Comparison of ENCODE assay signal across 28 cellular contexts in the genomic region with DNA sequence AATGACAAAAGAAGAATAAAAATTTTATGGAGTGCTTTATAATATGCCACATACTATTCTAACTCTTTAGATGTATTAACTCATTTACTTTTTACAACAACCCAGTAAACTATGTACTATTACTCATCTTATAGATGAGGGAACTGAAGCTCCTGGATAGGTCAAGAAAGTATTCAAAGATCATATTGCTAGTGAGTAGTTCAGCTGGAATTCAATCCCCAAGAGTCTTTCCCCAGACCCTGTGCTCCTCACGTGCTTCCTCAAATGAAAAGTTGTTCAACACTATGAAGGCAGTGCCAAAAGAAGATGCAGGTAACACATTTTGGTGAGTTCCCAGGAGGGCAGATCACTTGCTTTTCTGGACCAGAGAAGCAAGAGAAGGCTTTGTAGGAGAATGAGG. TPM values are rescaled to one million over a fixed set of nuclear protein-coding genes. Genes with fewer than 3 reads are reported as not detected.
DNase-seq lines count a peak whose midpoint lies in the region; TF ChIP-seq lines count a peak whose summit lies in the region.
"Had no signal": no experiment of that assay in that cellular context is flagged by ENCODE, and none has a peak within 500 bp of the region (broad histone marks: within the 10 kb centered on the region; RNA-seq: fewer than 3 reads in every experiment).

No MANE protein-coding gene starts in this region.

- H3K9me3 ChIP-seq in mammary epithelial cell (replicated peaks; ENCODE audit: insufficient read depth, low read length): no peaks in the 10 kb centered on the region
- H3K9me3 ChIP-seq: heart left ventricle, left ventricle myocardium inferior, sigmoid colon, thoracic aorta had no signal

- no peak overlapping the region for H3K4me3 Mint-ChIP-seq in activated naive CD4-positive, alpha-beta T cell treated with anti-CD3 and anti-CD28 coated beads for 36 hours
- H3K4me3 Mint-ChIP-seq: activated naive CD8-positive, alpha-beta T cell treated with anti-CD3 and anti-CD28 coated beads for 36 hours; CD8-positive, alpha-beta T cell; natural killer cell treated with Interleukin-12 subunit alpha and Interleukin-12 subunit beta and Interleukin-15 and Interleukin-18, amount 100 ng/mL, for 72 hours; stimulated activated memory B cell treated with anti-CD40 and anti-IgM and Interleukin-4, amounts not matched to agents 10 μg/mL and 1 μg/mL and 100 μg/mL, for 72 hours; T-cell had no signal

- no peaks in the 10 kb centered on the region for H4K20me1 ChIP-seq in mammary epithelial cell (ENCODE audit: insufficient read depth, low read length)

- peaks cover 9% of the 10 kb centered on the region for H3K4me1 ChIP-seq in mammary epithelial cell (ENCODE audit: insufficient read depth, low read length)

- CTCF ChIA-PET in mammary epithelial cell (lab: Charles Lee; ENCODE audit: low non-redundant PET): interaction anchor here (0.6 kb wide), 1 partner anchor 11 kb away, joined by 6 read pairs; no protein-coding TSS in a partner anchor
- CTCF ChIA-PET in activated naive CD4-positive, alpha-beta T cell treated with anti-CD3 and anti-CD28 coated beads for 36 hours (lab: Charles Lee): interaction anchor here (0.8 to 1.7 kb wide), 2 partner anchors 11 to 14 kb away, joined by 3 to 7 read pairs; no protein-coding TSS in a partner anchor

- no peak overlapping the region for H3K27ac ChIP-seq in mammary epithelial cell (ENCODE audit: insufficient read depth, low read depth, low read length)
- H3K27ac ChIP-seq: heart left ventricle, left ventricle myocardium inferior, sigmoid colon, thoracic aorta had no signal

- H3K27ac Mint-ChIP-seq in activated naive CD4-positive, alpha-beta T cell treated with anti-CD3 and anti-CD28 coated beads for 36 hours: no peak overlapping the region
- H3K27ac Mint-ChIP-seq: activated naive CD8-positive, alpha-beta T cell treated with anti-CD3 and anti-CD28 coated beads for 36 hours; CD8-positive, alpha-beta T cell; natural killer cell treated with Interleukin-12 subunit alpha and Interleukin-12 subunit beta and Interleukin-15 and Interleukin-18, amount 100 ng/mL, for 72 hours; stimulated activated memory B cell treated with anti-CD40 and anti-IgM and Interleukin-4, amounts not matched to agents 10 μg/mL and 1 μg/mL and 100 μg/mL, for 72 hours; T-cell had no signal

- dilution Hi-C loops in mammary epithelial cell (cut with HindIII; ENCODE audit: low sequenced_read_pairs): no loop called here

- no peak overlapping the region for H3K4me3 ChIP-seq in mammary epithelial cell (replicated peaks in 1 of 3; ENCODE audit: insufficient read depth in 1 of 3, low read depth in 2 of 3, low read length in 3 of 3)
- H3K4me3 ChIP-seq: heart left ventricle, left ventricle myocardium inferior, sigmoid colon, thoracic aorta had no signal

- no peaks in the 10 kb centered on the region for H3K9me3 Mint-ChIP-seq in activated naive CD4-positive, alpha-beta T cell treated with anti-CD3 and anti-CD28 coated beads for 36 hours
- H3K9me3 Mint-ChIP-seq: activated naive CD8-positive, alpha-beta T cell treated with anti-CD3 and anti-CD28 coated beads for 36 hours; CD8-positive, alpha-beta T cell; natural killer cell treated with Interleukin-12 subunit alpha and Interleukin-12 subunit beta and Interleukin-15 and Interleukin-18, amount 100 ng/mL, for 72 hours; stimulated activated memory B cell treated with anti-CD40 and anti-IgM and Interleukin-4, amounts not matched to agents 10 μg/mL and 1 μg/mL and 100 μg/mL, for 72 hours; T-cell had no signal

- no peaks in the 10 kb centered on the region for H3K4me1 Mint-ChIP-seq in activated naive CD4-positive, alpha-beta T cell treated with anti-CD3 and anti-CD28 coated beads for 36 hours (ENCODE audit: low read depth)
- H3K4me1 Mint-ChIP-seq: stimulated activated memory B cell treated with anti-CD40 and anti-IgM and Interleukin-4, amounts not matched to agents 10 μg/mL and 1 μg/mL and 100 μg/mL, for 72 hours; T-cell had no signal

- H3K27me3 ChIP-seq in mammary epithelial cell (ENCODE audit: insufficient read depth, low read length): no peaks in the 10 kb centered on the region
- H3K27me3 ChIP-seq: sigmoid colon had no signal

- TF ChIP-seq CTCF in mammary epithelial cell (conservative IDR thresholded peaks at IDR 0.05 in 1 of 2, IDR thresholded peaks at IDR 0.05 in 1 of 2; ENCODE audit: extremely low read depth in 1 of 2, insufficient read depth in 1 of 2, low read depth in 1 of 2, low read length in 2 of 2): no peak
- TF ChIP-seq CTCF in GM13977 (IDR thresholded peaks at IDR 0.05; ENCODE audit: extremely low read depth, insufficient read depth, missing control alignments): no peak

- no peak overlapping the region for H3K9ac ChIP-seq in mammary epithelial cell (ENCODE audit: insufficient read depth, low read length)

- in situ Hi-C loops in mammary epithelial cell (cut with MboI; ENCODE audit: low sequenced_read_pairs in 2 of 2): no loop called here
- in situ Hi-C loops in GM13977 (cut with MboI; ENCODE audit: low pct_unique_long_range_greater_than_20kb, low sequenced_read_pairs, unreplicated experiment): no loop called here

- H3K36me3 ChIP-seq in mammary epithelial cell (ENCODE audit: insufficient read depth, low read length): no peaks in the 10 kb centered on the region
- H3K36me3 ChIP-seq: heart left ventricle, left ventricle myocardium inferior, sigmoid colon, thoracic aorta had no signal

- no peaks in the 10 kb centered on the region for H3K79me2 ChIP-seq in mammary epithelial cell (ENCODE audit: insufficient read depth, low read length)

- peaks cover 17% of the 10 kb centered on the region for H3K27me3 Mint-ChIP-seq in activated naive CD4-positive, alpha-beta T cell treated with anti-CD3 and anti-CD28 coated beads for 36 hours (ENCODE audit: low read depth)

- DNase-seq in ELR (ENCODE audit: low read depth) (peak; percentile 85), OCI-M1 (lab: John Stamatoyannopoulos, UW) (peak; percentile 12), mammary epithelial cell (peak; percentile 73), iris pigment epithelial cell (ENCODE audit: low read depth) (peak; percentile 84), GM13977 (ENCODE audit: low spot score) (no peak), D341Med (ENCODE audit: low spot score) (no peak), NK-92 (lab: John Stamatoyannopoulos, UW; ENCODE audit: unreplicated experiment) (no peak)
- DNase-seq in activated naive CD4-positive, alpha-beta T cell treated with anti-CD3 and anti-CD28 coated beads for 36 hours: no peak
- DNase-seq: activated CD4-positive, alpha-beta T cell treated with anti-CD3 and anti-CD28 coated beads for 48 hours; activated naive CD8-positive, alpha-beta T cell treated with anti-CD3 and anti-CD28 coated beads for 36 hours; CD8-positive, alpha-beta T cell; dermis blood vessel endothelial cell; DMS79; heart left ventricle; left ventricle myocardium inferior; midbrain; NCI-H1417 treated with DMSO at 0.1 percent for 48 hours; NCI-H526 treated with DMSO at 0.1 percent for 48 hours; posterior cingulate gyrus; SHP77; sigmoid colon; stimulated activated CD4-positive, alpha-beta T cell treated with anti-CD3 and anti-CD28 coated beads, Interleukin-1b, Interleukin-23, amount 100 ng/mL, for 48 hours; T-cell had no signal

- no peak overlapping the region for H2AFZ ChIP-seq in mammary epithelial cell (ENCODE audit: low read depth, low read length)

- no peaks in the 10 kb centered on the region for H3K36me3 Mint-ChIP-seq in activated naive CD4-positive, alpha-beta T cell treated with anti-CD3 and anti-CD28 coated beads for 36 hours (ENCODE audit: low read depth)
- H3K36me3 Mint-ChIP-seq: activated naive CD8-positive, alpha-beta T cell treated with anti-CD3 and anti-CD28 coated beads for 36 hours; CD8-positive, alpha-beta T cell; natural killer cell treated with Interleukin-12 subunit alpha and Interleukin-12 subunit beta and Interleukin-15 and Interleukin-18, amount 100 ng/mL, for 72 hours; stimulated activated memory B cell treated with anti-CD40 and anti-IgM and Interleukin-4, amounts not matched to agents 10 μg/mL and 1 μg/mL and 100 μg/mL, for 72 hours; T-cell had no signal

- 12% methylated on average over 1 of the region's 1 CpG for WGBS in mammary epithelial cell (ENCODE audit: low coverage, missing lambda C conversion rate)

- no TSS peak for BruUV-seq in mammary epithelial cell (replicated peaks; lab: Mats Ljungman, UMichigan)

- intact Hi-C loops in mammary epithelial cell (cut with micrococcal nuclease): no loop called here
- intact Hi-C loops in activated naive CD4-positive, alpha-beta T cell treated with anti-CD3 and anti-CD28 coated beads for 36 hours (cut with micrococcal nuclease): no loop called here

- H3K4me2 ChIP-seq in mammary epithelial cell (ENCODE audit: insufficient read depth, low read depth, low read length): no peak overlapping the region

RNA-seq across cellular contexts. Expression of gene BTG4, which starts 46.8 kb away (rescaled TPM):
- not detected for total RNA-seq in mammary epithelial cell
- 0.23 TPM for polyA plus RNA-seq in mammary epithelial cell
- polyA minus RNA-seq in mammary epithelial cell: not detected
- not detected for total RNA-seq in activated naive CD4-positive, alpha-beta T cell treated with anti-CD3 and anti-CD28 coated beads for 36 hours
- total RNA-seq: CD8-positive, alpha-beta T cell; dermis blood vessel endothelial cell; epithelial cell of proximal tubule; heart left ventricle; HepG2; left ventricle myocardium inferior; natural killer cell treated with Interleukin-12 subunit alpha and Interleukin-12 subunit beta and Interleukin-15 and Interleukin-18, amount 100 ng/mL, for 72 hours; sigmoid colon; T-cell; thoracic aorta had no signal
- polyA plus RNA-seq: heart left ventricle, HepG2, sigmoid colon had no signal

RNA-seq across cellular contexts. Expression of gene HOATZ, which starts 49.2 kb away (rescaled TPM):
- not detected for total RNA-seq in mammary epithelial cell
- polyA plus RNA-seq in mammary epithelial cell: not detected
- polyA minus RNA-seq in mammary epithelial cell: not detected
- not detected for total RNA-seq in activated naive CD4-positive, alpha-beta T cell treated with anti-CD3 and anti-CD28 coated beads for 36 hours
- total RNA-seq: activated naive CD8-positive, alpha-beta T cell treated with anti-CD3 and anti-CD28 coated beads for 36 hours; CD8-positive, alpha-beta T cell; dermis blood vessel endothelial cell; epithelial cell of proximal tubule; heart left ventricle; HepG2; left ventricle myocardium inferior; natural killer cell treated with Interleukin-12 subunit alpha and Interleukin-12 subunit beta and Interleukin-15 and Interleukin-18, amount 100 ng/mL, for 72 hours; sigmoid colon; T-cell; thoracic aorta had no signal
- polyA plus RNA-seq: heart left ventricle, HepG2, sigmoid colon had no signal

Comparison
In these comparisons a context has a peak if more than half of its experiments do, and no peak if none do; other contexts are left out.
1. DNase-seq: peak in ELR (single experiment), OCI-M1 (single experiment), mammary epithelial cell (single experiment) and iris pigment epithelial cell (single experiment); none in GM13977 (single experiment), activated naive CD4-positive, alpha-beta T cell treated with anti-CD3 and anti-CD28 coated beads for 36 hours (single experiment), D341Med (single experiment) and NK-92 (single experiment).